Comparison of ENCODE assay signal across 8 cellular contexts in the genomic region with DNA sequence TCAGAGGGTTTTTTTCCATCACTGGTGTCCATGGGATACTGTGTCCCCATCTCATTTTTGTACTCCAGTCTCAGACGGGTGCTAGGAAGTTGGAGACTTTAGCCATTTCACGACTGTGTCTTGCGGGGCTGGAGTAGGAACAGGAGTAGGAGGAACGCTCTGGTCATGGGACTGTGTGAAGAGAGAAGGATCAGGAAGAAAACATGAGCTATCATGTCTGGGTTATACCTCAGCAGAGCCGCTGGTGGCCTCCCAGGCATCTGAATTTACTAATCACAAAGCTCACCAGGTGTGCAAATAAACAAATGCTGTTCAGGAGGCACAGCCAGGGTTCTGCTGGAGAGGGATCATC.
A peak's percentile ranks its signal among the peaks of the same experiment; 100 is the strongest.
DNase-seq lines count a peak whose midpoint lies in the region; ATAC-seq and TF ChIP-seq lines count a peak whose summit lies in the region.

No MANE protein-coding gene starts in this region.

- DNase-seq in DMS 273 treated with DMSO at 0.1 percent for 48 hours (lab: John Stamatoyannopoulos, UW), result peak; percentile 49
- peak; percentile 72 for DNase-seq in NCI-H2196 treated with DMSO at 0.1 percent for 48 hours (lab: John Stamatoyannopoulos, UW; ENCODE audit: unreplicated experiment)
- DNase-seq in sigmoid colon, result peak; percentile 57
- no peak for DNase-seq in activated CD8-positive, alpha-beta T cell treated with anti-CD3 and anti-CD28 coated beads for 36 hours
- no peak for DNase-seq in activated CD4-positive, alpha-beta T cell treated with anti-CD3 and anti-CD28 coated beads for 36 hours
- DNase-seq in activated CD4-positive, alpha-beta T cell treated with anti-CD3 and anti-CD28 coated beads for 1 hour, result no peak

- no peaks in the 10 kb centered on the region for H3K36me3 Mint-ChIP-seq in activated CD8-positive, alpha-beta T cell treated with anti-CD3 and anti-CD28 coated beads for 36 hours (ENCODE audit: low read depth)
- no peaks in the 10 kb centered on the region for H3K36me3 Mint-ChIP-seq in activated CD4-positive, alpha-beta T cell treated with anti-CD3 and anti-CD28 coated beads for 36 hours (ENCODE audit: low read depth)

- no peak overlapping the region for H3K4me3 Mint-ChIP-seq in activated CD8-positive, alpha-beta T cell treated with anti-CD3 and anti-CD28 coated beads for 36 hours
- no peak overlapping the region for H3K4me3 Mint-ChIP-seq in activated CD4-positive, alpha-beta T cell treated with anti-CD3 and anti-CD28 coated beads for 36 hours

- peak overlapping the region; percentile 43 for H3K27ac ChIP-seq in duodenal mucosa (ENCODE audit: low read depth, low read length)
- H3K27ac ChIP-seq in sigmoid colon, result peak overlapping the region; percentile 70 to 87 (median 80)

- H3K9ac ChIP-seq in duodenal mucosa (ENCODE audit: low read depth in 1 of 2, low read length in 2 of 2), result no peak overlapping the region

- no peak for TF ChIP-seq EP300 in sigmoid colon (IDR thresholded peaks at IDR 0.05)

- CTCF ChIA-PET in activated CD8-positive, alpha-beta T cell treated with anti-CD3 and anti-CD28 coated beads for 36 hours (lab: Charles Lee), result interaction anchor here (0.9 to 2.5 kb wide), 2 partner anchors 8 to 35 kb away, joined by 4 to 10 read pairs; no protein-coding TSS in a partner anchor
- CTCF ChIA-PET in activated CD4-positive, alpha-beta T cell treated with anti-CD3 and anti-CD28 coated beads for 36 hours (lab: Charles Lee), result interaction anchor here (0.6 kb wide), 1 partner anchor 367 kb away, joined by 3 read pairs; no protein-coding TSS in a partner anchor

- H3K4me1 ChIP-seq in duodenal mucosa (ENCODE audit: control insufficient read depth in 1 of 2, insufficient read depth in 2 of 2, low read length in 2 of 2), result peaks cover 39 to 44% of the 10 kb centered on the region in 2 donors
- peaks cover 0 to 64% (median 61%) of the 10 kb centered on the region in 4 donors for H3K4me1 ChIP-seq in sigmoid colon

- H3K36me3 ChIP-seq in duodenal mucosa (ENCODE audit: control insufficient read depth in 1 of 2, insufficient read depth in 2 of 2, low read length in 2 of 2) (peaks cover 0 to 4% of the 10 kb centered on the region in 2 donors), sigmoid colon (no peaks in the 10 kb centered on the region)

- no peak overlapping the region for H3K27ac Mint-ChIP-seq in activated CD8-positive, alpha-beta T cell treated with anti-CD3 and anti-CD28 coated beads for 36 hours
- no peak overlapping the region for H3K27ac Mint-ChIP-seq in activated CD4-positive, alpha-beta T cell treated with anti-CD3 and anti-CD28 coated beads for 36 hours

- TF ChIP-seq POLR2A in sigmoid colon (IDR thresholded peaks at IDR 0.05), result no peak

- H3K9me3 Mint-ChIP-seq in activated CD8-positive, alpha-beta T cell treated with anti-CD3 and anti-CD28 coated beads for 36 hours, result no peaks in the 10 kb centered on the region
- no peaks in the 10 kb centered on the region for H3K9me3 Mint-ChIP-seq in activated CD4-positive, alpha-beta T cell treated with anti-CD3 and anti-CD28 coated beads for 36 hours (ENCODE audit: low read depth)

- H3K9me3 ChIP-seq in duodenal mucosa (ENCODE audit: control insufficient read depth in 1 of 2, low read length in 2 of 2) (no peaks in the 10 kb centered on the region), sigmoid colon (no peaks in the 10 kb centered on the region)

- intact Hi-C loops in sigmoid colon (cut with DNase I), result no loop called here
- intact Hi-C loops in activated CD8-positive, alpha-beta T cell treated with anti-CD3 and anti-CD28 coated beads for 36 hours (cut with micrococcal nuclease), result no loop called here
- intact Hi-C loops in activated CD4-positive, alpha-beta T cell treated with anti-CD3 and anti-CD28 coated beads for 36 hours (cut with DNase I, micrococcal nuclease), result no loop called here

- no peaks in the 10 kb centered on the region for H3K27me3 Mint-ChIP-seq in activated CD8-positive, alpha-beta T cell treated with anti-CD3 and anti-CD28 coated beads for 36 hours
- H3K27me3 Mint-ChIP-seq in activated CD4-positive, alpha-beta T cell treated with anti-CD3 and anti-CD28 coated beads for 36 hours, result no peaks in the 10 kb centered on the region

- H3K27me3 ChIP-seq in duodenal mucosa (ENCODE audit: control insufficient read depth in 1 of 2, insufficient read depth in 2 of 2, low read length in 2 of 2), result no peaks in the 10 kb centered on the region
- no peaks in the 10 kb centered on the region for H3K27me3 ChIP-seq in sigmoid colon

- peaks cover 52% of the 10 kb centered on the region for H3K4me1 Mint-ChIP-seq in activated CD8-positive, alpha-beta T cell treated with anti-CD3 and anti-CD28 coated beads for 36 hours (ENCODE audit: low read depth)
- H3K4me1 Mint-ChIP-seq in activated CD4-positive, alpha-beta T cell treated with anti-CD3 and anti-CD28 coated beads for 36 hours, result peaks cover 67% of the 10 kb centered on the region

- WGBS in sigmoid colon, 2 donors, result 29 to 64% methylated on average over 5 of the region's 5 CpGs

- H3K4me3 ChIP-seq in duodenal mucosa (ENCODE audit: low read depth in 1 of 2, low read length in 2 of 2) (no peak overlapping the region), sigmoid colon (no peak overlapping the region)

- no peak for ATAC-seq in GM18861 (IDR thresholded peaks at IDR 0.05; ENCODE audit: unreplicated experiment)
- no peak for ATAC-seq in activated CD8-positive, alpha-beta T cell treated with anti-CD3 and anti-CD28 coated beads for 36 hours
- no peak for ATAC-seq in activated CD4-positive, alpha-beta T cell treated with anti-CD3 and anti-CD28 coated beads for 36 hours

- POLR2A ChIA-PET in activated CD8-positive, alpha-beta T cell treated with anti-CD3 and anti-CD28 coated beads for 36 hours (lab: Charles Lee), result interaction anchor here (0.7 to 2.9 kb wide), 6 partner anchors 9 to 58 kb away, joined by 3 to 10 read pairs (median 4); no protein-coding TSS in a partner anchor
- POLR2A ChIA-PET in activated CD4-positive, alpha-beta T cell treated with anti-CD3 and anti-CD28 coated beads for 36 hours (lab: Charles Lee), result no interaction called here

- TF ChIP-seq CTCF in sigmoid colon (IDR thresholded peaks at IDR 0.05), result no peak
- no peak for TF ChIP-seq CTCF in activated CD8-positive, alpha-beta T cell treated with anti-CD3 and anti-CD28 coated beads for 36 hours (IDR thresholded peaks at IDR 0.05)

Comparison
In these comparisons a context has a peak if more than half of its experiments do, and no peak if none do; other contexts are left out.
1. DNase-seq: peak in DMS 273 treated with DMSO at 0.1 percent for 48 hours (single experiment), NCI-H2196 treated with DMSO at 0.1 percent for 48 hours (single experiment) and sigmoid colon (single experiment); none in activated CD8-positive, alpha-beta T cell treated with anti-CD3 and anti-CD28 coated beads for 36 hours (single experiment), activated CD4-positive, alpha-beta T cell treated with anti-CD3 and anti-CD28 coated beads for 36 hours (single experiment) and activated CD4-positive, alpha-beta T cell treated with anti-CD3 and anti-CD28 coated beads for 1 hour (single experiment).